1 cellular context compared by ENCODE assay signal in the genomic region with DNA sequence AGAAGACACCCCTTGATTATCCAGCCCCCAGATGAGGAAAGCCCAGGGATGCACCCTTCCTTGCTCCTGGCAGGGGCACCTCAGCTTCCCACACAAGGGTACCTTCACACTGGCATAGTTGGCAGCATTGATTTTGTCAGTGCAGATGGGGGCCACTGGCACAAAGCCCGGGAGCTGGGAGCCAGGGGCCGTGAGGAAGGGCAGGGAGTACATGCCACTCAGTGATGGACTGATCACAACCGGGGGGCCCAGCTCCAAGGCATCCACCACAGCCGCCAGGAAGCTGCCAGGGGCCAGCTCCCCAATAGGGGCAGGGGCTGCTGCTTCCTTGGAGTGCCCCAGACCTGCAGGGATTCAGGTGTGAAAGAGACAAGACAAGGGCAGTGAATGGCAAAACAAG.
TF ChIP-seq lines count a peak whose summit lies in the region.

No MANE protein-coding gene starts in this region.

TF ChIP-seq in K562, 482 proteins besides CTCF, POLR2A, EP300 and RAD21:
- TF ChIP-seq C11orf30 (IDR thresholded peaks at IDR 0.05; ENCODE audit: low read depth), result no peak
- 0 out of 2 replicates have a peak, but pooled peaks have one; percentile 26 for TF ChIP-seq POLR2G (IDR thresholded peaks at IDR 0.05; ENCODE audit: low read depth, low read length)
